ENCODE assay signal across 8 cellular contexts in genomic region chr7:103344453-103345149, GRCh38. TPM values are rescaled to one million over a fixed set of nuclear protein-coding genes. Genes with fewer than 3 reads are reported as not detected.
DNase-seq lines count a peak whose midpoint lies in the region; ATAC-seq and TF ChIP-seq lines count a peak whose summit lies in the region.

Gene DNAJC2 (minus strand): TSS chr7:103344767. CDS start chr7:103344622, 145 bp downstream.

- H3K4me1 ChIP-seq in left ventricle myocardium inferior (peaks cover 75% of the 10 kb centered on the region), upper lobe of right lung (peaks cover 33% of the 10 kb centered on the region)

- H3K9me3 Mint-ChIP-seq in progenitor cell of endocrine pancreas (ENCODE audit: low read depth): no peaks in the 10 kb centered on the region

- H3K27me3 Mint-ChIP-seq in progenitor cell of endocrine pancreas: no peaks in the 10 kb centered on the region

- H3K27ac ChIP-seq in left ventricle myocardium inferior (replicated peaks) (peak within 1 kb of the TSS; percentile 86), upper lobe of right lung (peak within 1 kb of the TSS; percentile 88)

- intact Hi-C loops in T-helper 1 cell treated with Interleukin-12 subunit alpha and Interleukin-12 subunit beta and Interleukin-4 antibody, amounts not matched to agents 30 ng/mL and 1 ng/mL, for 36 hours (cut with micrococcal nuclease): loop anchor here (1.0 to 10.0 kb wide), 8 partner anchors 47 to 1600 kb away; partner anchors contain the start of genes ARMC10, CUX1, FAM185A and NAPEPLD
- intact Hi-C loops in left ventricle myocardium inferior (cut with micrococcal nuclease): no loop called here
- intact Hi-C loops in upper lobe of right lung (cut with DNase I): no loop called here

- DNase-seq in GM13977 (ENCODE audit: low spot score) (peak; percentile 83), NCI-H146 (lab: John Stamatoyannopoulos, UW) (peak; percentile 93), amniotic epithelial cell (ENCODE audit: low read depth) (peak; percentile 93), left ventricle myocardium inferior (peak; percentile 87), progenitor cell of endocrine pancreas (ENCODE audit: low spot score, unreplicated experiment) (peak; percentile 58), upper lobe of right lung (peak; percentile 91)

- H3K4me3 ChIP-seq in left ventricle myocardium inferior (peak within 1 kb of the TSS; percentile 87), upper lobe of right lung (peak within 1 kb of the TSS; percentile 98)

- H3K4me1 Mint-ChIP-seq in progenitor cell of endocrine pancreas (ENCODE audit: low read depth): peaks cover 14% of the 10 kb centered on the region

- H3K36me3 Mint-ChIP-seq in progenitor cell of endocrine pancreas (ENCODE audit: insufficient read depth): peaks cover 8% of the 10 kb centered on the region

- no peaks in the 10 kb centered on the region for H3K9me3 ChIP-seq in left ventricle myocardium inferior (replicated peaks)
- H3K9me3 ChIP-seq in upper lobe of right lung: no peaks in the 10 kb centered on the region

- in situ Hi-C loops in GM13977 (cut with MboI; ENCODE audit: low pct_unique_long_range_greater_than_20kb, low sequenced_read_pairs, unreplicated experiment): no loop called here

- H3K4me3 Mint-ChIP-seq in progenitor cell of endocrine pancreas (ENCODE audit: low read depth): peak within 1 kb of the TSS; percentile 93

- H3K36me3 ChIP-seq in left ventricle myocardium inferior: peaks cover 22% of the 10 kb centered on the region
- H3K36me3 ChIP-seq in upper lobe of right lung: peaks cover 22% of the 10 kb centered on the region

- H3K27me3 ChIP-seq in left ventricle myocardium inferior (ENCODE audit: low read depth) (no peaks in the 10 kb centered on the region), upper lobe of right lung (no peaks in the 10 kb centered on the region)

- peak within 1 kb of the TSS; percentile 98 for H3K27ac Mint-ChIP-seq in progenitor cell of endocrine pancreas

- TF ChIP-seq CTCF in GM13977 (IDR thresholded peaks at IDR 0.05; ENCODE audit: extremely low read depth, insufficient read depth, missing control alignments) (no peak), left ventricle myocardium inferior (IDR thresholded peaks at IDR 0.05; ENCODE audit: borderline replicate concordance) (no peak), progenitor cell of endocrine pancreas (IDR thresholded peaks at IDR 0.05; ENCODE audit: unreplicated experiment) (no peak), upper lobe of right lung (IDR thresholded peaks at IDR 0.05) (no peak)

- peak; percentile 70 for ATAC-seq in HG02870 (IDR thresholded peaks at IDR 0.05; ENCODE audit: unreplicated experiment)
- peak; percentile 97 for ATAC-seq in upper lobe of right lung

RNA-seq across cellular contexts. Expression of gene DNAJC2, which starts in this region (rescaled TPM):
- total RNA-seq in T-helper 1 cell treated with Interleukin-12 subunit alpha and Interleukin-12 subunit beta and Interleukin-4 antibody, amounts not matched to agents 30 ng/mL and 1 ng/mL, for 36 hours: 35.5 and 39.5 TPM in 2 replicates
- 13.9 TPM for total RNA-seq in left ventricle myocardium inferior
- total RNA-seq in progenitor cell of endocrine pancreas: 32.8 and 34.1 TPM in 2 replicates
- total RNA-seq in upper lobe of right lung: 19.5 TPM

Comparison
In these comparisons a context has a peak if more than half of its experiments do, and no peak if none do; other contexts are left out.
1. Peak in every context shown above with its lines: DNase-seq, ATAC-seq, H3K4me3 ChIP-seq and H3K27ac ChIP-seq.